Comparison of ENCODE assay signal across 11 cellular contexts in genomic region chr7:5497158-5498103, GRCh38. TPM values are rescaled to one million over a fixed set of nuclear protein-coding genes. Genes with fewer than 3 reads are reported as not detected.
A peak's percentile ranks its signal among the peaks of the same experiment; 100 is the strongest.
DNase-seq lines count a peak whose midpoint lies in the region; ATAC-seq, FAIRE-seq and TF ChIP-seq lines count a peak whose summit lies in the region.
"Had no signal": no experiment of that assay in that cellular context is flagged by ENCODE, and none has a peak within 500 bp of the region (broad histone marks: within the 10 kb centered on the region; RNA-seq: fewer than 3 reads in every experiment).

No MANE protein-coding gene starts in this region.

- POLR2A ChIA-PET in naive thymus-derived CD8-positive, alpha-beta T cell (lab: Charles Lee) = interaction anchor here (0.6 to 4.4 kb wide), 6 partner anchors 9 to 61 kb away, joined by 3 to 32 read pairs (median 4); no protein-coding TSS in a partner anchor

- H3K4me3 Mint-ChIP-seq in IgD-negative memory B cell = no peak overlapping the region
- H3K4me3 Mint-ChIP-seq in activated naive CD8-positive, alpha-beta T cell = peak overlapping the region; percentile 7
- H3K4me3 Mint-ChIP-seq in naive thymus-derived CD8-positive, alpha-beta T cell = peak overlapping the region in 9 of 10 donors; percentile 20 to 59 (median 36)

- ATAC-seq in naive thymus-derived CD8-positive, alpha-beta T cell = peak; percentile 26 to 36

- H3K36me3 Mint-ChIP-seq in IgD-negative memory B cell = no peaks in the 10 kb centered on the region
- H3K36me3 Mint-ChIP-seq in activated naive CD8-positive, alpha-beta T cell = no peaks in the 10 kb centered on the region
- H3K36me3 Mint-ChIP-seq in naive thymus-derived CD8-positive, alpha-beta T cell = peaks cover 0 to 26% (median 18%) of the 10 kb centered on the region in 3 donors

- H3K27ac Mint-ChIP-seq in IgD-negative memory B cell = peak overlapping the region in 2 of 3 donors; percentile 31 to 32
- peak overlapping the region; percentile 3 for H3K27ac Mint-ChIP-seq in activated naive CD8-positive, alpha-beta T cell
- peak overlapping the region in 8 of 10 donors; percentile 57 to 86 (median 64) for H3K27ac Mint-ChIP-seq in naive thymus-derived CD8-positive, alpha-beta T cell

- no peak for TF ChIP-seq POLR2A in GM12891 (IDR thresholded peaks at IDR 0.05; ENCODE audit: low read depth, low read length)

- no peaks in the 10 kb centered on the region for H3K9me3 Mint-ChIP-seq in IgD-negative memory B cell
- no peaks in the 10 kb centered on the region for H3K9me3 Mint-ChIP-seq in activated naive CD8-positive, alpha-beta T cell (ENCODE audit: low read depth)
- H3K9me3 Mint-ChIP-seq in naive thymus-derived CD8-positive, alpha-beta T cell = no peaks in the 10 kb centered on the region
- H3K9me3 Mint-ChIP-seq: CD4-positive, CD25-positive, alpha-beta regulatory T cell had no signal

- peak; percentile 35 for FAIRE-seq in GM12891 (lab: Jason Lieb, UNC)

- no peak for DNase-seq in GM12891 (ENCODE audit: insufficient read length, low spot score)
- DNase-seq in naive thymus-derived CD8-positive, alpha-beta T cell = peak in 3 of 10 donors; percentile 14 to 22 (median 15)
- no peak for DNase-seq in activated effector memory CD4-positive, alpha-beta T cell treated with anti-CD3 and anti-CD28 coated beads, Interleukin-2, amount 50 U/mL, for 16 hours
- DNase-seq in cerebellum (ENCODE audit: low spot score) = no peak
- no peak for DNase-seq in NCI-H146 (lab: John Stamatoyannopoulos, UW)
- DNase-seq: CD4-positive, CD25-positive, alpha-beta regulatory T cell; HCEC 1CT; NCI-H1048; NCI-H2171 treated with DMSO at 0.1 percent for 48 hours had no signal

- peaks cover 5 to 10% (median 6%) of the 10 kb centered on the region in 3 donors for H3K4me1 Mint-ChIP-seq in IgD-negative memory B cell
- H3K4me1 Mint-ChIP-seq in activated naive CD8-positive, alpha-beta T cell (ENCODE audit: low read depth) = peaks cover 21% of the 10 kb centered on the region
- H3K4me1 Mint-ChIP-seq in naive thymus-derived CD8-positive, alpha-beta T cell = peaks cover 14 to 37% (median 29%) of the 10 kb centered on the region in 4 donors

- H3K27me3 Mint-ChIP-seq in IgD-negative memory B cell = no peaks in the 10 kb centered on the region
- no peaks in the 10 kb centered on the region for H3K27me3 Mint-ChIP-seq in activated naive CD8-positive, alpha-beta T cell
- no peaks in the 10 kb centered on the region for H3K27me3 Mint-ChIP-seq in naive thymus-derived CD8-positive, alpha-beta T cell
- H3K27me3 Mint-ChIP-seq: CD4-positive, CD25-positive, alpha-beta regulatory T cell had no signal

TF ChIP-seq in GM12891, 5 proteins besides CTCF, POLR2A, EP300 and RAD21:
- TF ChIP-seq POLR2AphosphoS5 (IDR thresholded peaks at IDR 0.05; ENCODE audit: low read depth, low read length) (no peak), PAX5 (IDR thresholded peaks at IDR 0.05; ENCODE audit: insufficient read depth, low read length, severe bottlenecking) (no peak), TAF1 (IDR thresholded peaks at IDR 0.05; ENCODE audit: low read depth, low read length) (no peak), POU2F2 (IDR thresholded peaks at IDR 0.05; ENCODE audit: low read depth, low read length) (no peak), SPI1 (IDR thresholded peaks at IDR 0.05; ENCODE audit: low read depth, low read length) (no peak)

RNA-seq across cellular contexts. Expression of gene FBXL18, which starts 16.2 kb away (rescaled TPM):
- polyA plus RNA-seq in GM12891 (2012; ENCODE audit: low read depth, missing spikeins) = 2.5 TPM
- polyA plus RNA-seq in IgD-negative memory B cell = 1.3 TPM
- total RNA-seq in naive thymus-derived CD8-positive, alpha-beta T cell = 1 to 10 TPM; 8.1 to 9.1 TPM
- polyA plus RNA-seq in naive thymus-derived CD8-positive, alpha-beta T cell = 1 to 10 TPM in 1 of 3 donors, under 1 TPM in 2; 0.47 to 1.1 (median 0.87) TPM
- 7.5 TPM for total RNA-seq in cerebellum

RNA-seq across cellular contexts. Expression of gene ACTB, which starts 33.0 kb away (rescaled TPM):
- 9,343 TPM for polyA plus RNA-seq in GM12891 (2012; ENCODE audit: low read depth, missing spikeins)
- 10,465 TPM for polyA plus RNA-seq in IgD-negative memory B cell
- 1,000 to 10,000 TPM; 2,640 to 2,674 TPM for total RNA-seq in naive thymus-derived CD8-positive, alpha-beta T cell
- polyA plus RNA-seq in naive thymus-derived CD8-positive, alpha-beta T cell = over 10,000 TPM; 13,269 to 13,922 (median 13,518) TPM
- total RNA-seq in cerebellum = 1,194 TPM

Comparison
In these comparisons a context has a peak if more than half of its experiments do, and no peak if none do; other contexts are left out.
1. H3K27ac Mint-ChIP-seq: peak in every context shown above with its lines; median percentile 64 in naive thymus-derived CD8-positive, alpha-beta T cell; 32 in IgD-negative memory B cell; 3 in activated naive CD8-positive, alpha-beta T cell.
2. H3K4me3 Mint-ChIP-seq: peak in activated naive CD8-positive, alpha-beta T cell (single experiment) and naive thymus-derived CD8-positive, alpha-beta T cell (9 of 10); none in IgD-negative memory B cell (0 of 4).